In the genomic region with DNA sequence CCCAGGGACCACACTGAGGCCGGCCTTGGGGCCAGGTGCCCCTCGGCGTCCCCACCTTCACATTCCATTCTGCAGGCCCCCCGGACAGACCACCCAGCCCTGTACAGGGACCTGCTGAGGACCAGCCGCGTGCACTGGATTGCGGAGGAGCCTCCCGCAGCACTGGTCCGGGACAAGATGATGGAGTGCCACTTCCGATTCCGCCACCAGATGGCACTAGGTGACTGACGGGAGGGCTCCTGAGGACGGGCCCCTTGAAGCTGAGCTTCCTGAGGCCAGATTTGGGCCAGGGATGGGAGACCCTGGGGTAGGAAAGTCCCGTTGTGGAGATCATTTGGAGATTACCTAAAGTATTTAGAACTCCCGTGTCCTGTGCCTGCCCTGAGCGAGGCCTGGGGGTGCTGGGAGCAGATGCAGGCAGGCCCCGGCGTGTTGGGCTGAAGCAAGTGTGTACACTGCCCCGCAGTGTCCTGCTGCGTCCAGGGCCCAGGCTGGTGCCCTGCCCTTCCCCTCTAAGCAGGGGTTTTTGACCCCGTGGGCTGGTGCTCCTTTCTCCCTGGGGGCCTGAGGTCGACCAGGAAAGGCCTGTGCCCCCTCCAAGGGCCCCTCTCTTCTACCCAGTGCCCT, we compare ENCODE assay signal across 8 cellular contexts. TPM values are rescaled to one million over a fixed set of nuclear protein-coding genes. Genes with fewer than 3 reads are reported as not detected.
DNase-seq lines count a peak whose midpoint lies in the region; ATAC-seq lines count a peak whose summit lies in the region.

No MANE protein-coding gene starts in this region.

- no peak for ATAC-seq in activated CD4-positive, CD25-positive, alpha-beta regulatory T cell treated with anti-CD3 and anti-CD28 coated beads, Interleukin-2, amount 50 U/mL, for 24 hours
- ATAC-seq in esophagus mucosa (peak; percentile 36), GM18498 (IDR thresholded peaks at IDR 0.05; ENCODE audit: unreplicated experiment) (no peak)
- ATAC-seq in natural killer cell treated with Interleukin-12 subunit alpha and Interleukin-12 subunit beta and Interleukin-15 and Interleukin-18, amount 100 ng/mL, for 72 hours = no peak

- no peaks in the 10 kb centered on the region for H3K36me3 Mint-ChIP-seq in natural killer cell treated with Interleukin-12 subunit alpha and Interleukin-12 subunit beta and Interleukin-15 and Interleukin-18, amount 100 ng/mL, for 72 hours

- H3K27ac Mint-ChIP-seq in natural killer cell treated with Interleukin-12 subunit alpha and Interleukin-12 subunit beta and Interleukin-15 and Interleukin-18, amount 100 ng/mL, for 72 hours = no peak overlapping the region

- H3K9me3 Mint-ChIP-seq in natural killer cell treated with Interleukin-12 subunit alpha and Interleukin-12 subunit beta and Interleukin-15 and Interleukin-18, amount 100 ng/mL, for 72 hours = no peaks in the 10 kb centered on the region

- DNase-seq in activated CD4-positive, CD25-positive, alpha-beta regulatory T cell (lab: John Stamatoyannopoulos, UW) = peak; percentile 19 to 33 (median 22)
- peak; percentile 13 to 22 for DNase-seq in NOMO-1 (lab: John Stamatoyannopoulos, UW; ENCODE audit: unreplicated experiment in 2 of 2)
- peak; percentile 41 for DNase-seq in activated T-cell treated with anti-CD3 and anti-CD28 coated beads for 24 hours (ENCODE audit: low read depth)
- peak; percentile 74 for DNase-seq in natural killer cell treated with Interleukin-12 subunit alpha and Interleukin-12 subunit beta and Interleukin-15 and Interleukin-18, amount 100 ng/mL, for 72 hours (ENCODE audit: low spot score)
- DNase-seq in superior temporal gyrus (ENCODE audit: extremely low spot score) = peak; percentile 78

- H3K27me3 Mint-ChIP-seq in natural killer cell treated with Interleukin-12 subunit alpha and Interleukin-12 subunit beta and Interleukin-15 and Interleukin-18, amount 100 ng/mL, for 72 hours = no peaks in the 10 kb centered on the region

- no peak overlapping the region for H3K4me3 Mint-ChIP-seq in natural killer cell treated with Interleukin-12 subunit alpha and Interleukin-12 subunit beta and Interleukin-15 and Interleukin-18, amount 100 ng/mL, for 72 hours

- H3K4me1 Mint-ChIP-seq in natural killer cell treated with Interleukin-12 subunit alpha and Interleukin-12 subunit beta and Interleukin-15 and Interleukin-18, amount 100 ng/mL, for 72 hours (ENCODE audit: low read depth in 2 of 2) = peaks cover 0 to 2% of the 10 kb centered on the region in 2 donors

RNA-seq across cellular contexts. Expression of a gene that starts 20.0 kb away (rescaled TPM):
- total RNA-seq in esophagus mucosa = 19.8 TPM
- 100 to 1,000 TPM in 1 of 2 donors, 10 to 100 TPM in 1; 72.7 to 135 TPM for total RNA-seq in natural killer cell treated with Interleukin-12 subunit alpha and Interleukin-12 subunit beta and Interleukin-15 and Interleukin-18, amount 100 ng/mL, for 72 hours

RNA-seq across cellular contexts. Expression of a gene that starts 58.8 kb away (rescaled TPM):
- 10.2 TPM for total RNA-seq in esophagus mucosa
- 10 to 100 TPM; 34.6 to 90.2 TPM for total RNA-seq in natural killer cell treated with Interleukin-12 subunit alpha and Interleukin-12 subunit beta and Interleukin-15 and Interleukin-18, amount 100 ng/mL, for 72 hours

Comparison
In these comparisons a context has a peak if more than half of its experiments do, and no peak if none do; other contexts are left out.
1. DNase-seq: peak in every context shown above with its lines; median percentile 78 in superior temporal gyrus; 74 in natural killer cell treated with Interleukin-12 subunit alpha and Interleukin-12 subunit beta and Interleukin-15 and Interleukin-18, amount 100 ng/mL, for 72 hours; 41 in activated T-cell treated with anti-CD3 and anti-CD28 coated beads for 24 hours; 22 in activated CD4-positive, CD25-positive, alpha-beta regulatory T cell; 18 in NOMO-1.